In genomic region chr16:88176184-88176583, GRCh38 we compare ENCODE assay signal across 5 cellular contexts.
DNase-seq lines count a peak whose midpoint lies in the region; ATAC-seq and TF ChIP-seq lines count a peak whose summit lies in the region.
"Not testable (repeated sequence)": the region's sequence is repeated elsewhere in the genome, so short reads cannot be mapped to it uniquely, and the experiment has no call there.

No MANE protein-coding gene starts in this region.

- H3K36me3 ChIP-seq in heart left ventricle, result not testable (repeated sequence)

- H3K27me3 ChIP-seq in heart left ventricle; right cardiac atrium (ENCODE audit: control insufficient read depth, insufficient read depth): not testable (repeated sequence)

- intact Hi-C loops in Right ventricle myocardium inferior (cut with DNase I); left cardiac atrium (cut with DNase I); right cardiac atrium (cut with DNase I): not testable (repeated sequence)
- intact Hi-C loops in heart left ventricle (cut with DNase I), result loop anchor here in 1 of 10 donors (10.0 kb wide), 1 partner anchor 69 kb away; no protein-coding TSS in a partner anchor

- H3K4me1 ChIP-seq in heart left ventricle; right cardiac atrium (ENCODE audit: control insufficient read depth, insufficient read depth, low read length): not testable (repeated sequence)

- 82 to 95% (median 91%) methylated on average over 3 of the region's 8 CpGs for WGBS in heart left ventricle, 4 donors
- WGBS in right cardiac atrium, result 76% methylated on average over 3 of the region's 8 CpGs

- TF ChIP-seq CTCF in heart left ventricle (IDR thresholded peaks at IDR 0.05), result not testable (repeated sequence)

- not testable (repeated sequence) for H3K27ac ChIP-seq in heart left ventricle; right cardiac atrium (ENCODE audit: low read length)

- H3K9me3 ChIP-seq in heart left ventricle; right cardiac atrium (ENCODE audit: control insufficient read depth, low read length): not testable (repeated sequence)

- TF ChIP-seq POLR2A in heart left ventricle (IDR thresholded peaks at IDR 0.05), result not testable (repeated sequence)

- DNase-seq in activated CD8-positive, alpha-beta memory T cell treated with anti-CD3 and anti-CD28 coated beads, Interleukin-2, amount 50 U/mL, for 48 hours, result peak; percentile 10
- DNase-seq in Right ventricle myocardium inferior (ENCODE audit: missing footprints); heart left ventricle; left cardiac atrium; right cardiac atrium: not testable (repeated sequence)

- H3K4me3 ChIP-seq in heart left ventricle; right cardiac atrium (ENCODE audit: low read length): not testable (repeated sequence)

- ATAC-seq in Right ventricle myocardium inferior, result peak; percentile 71
- peak in 3 of 4 donors; percentile 45 to 81 (median 78) for ATAC-seq in heart left ventricle
- peak; percentile 27 to 55 for ATAC-seq in left cardiac atrium
- peak; percentile 57 to 64 for ATAC-seq in right cardiac atrium
